34 cellular contexts compared by ENCODE assay signal in genomic region chr2:23128684-23129292, GRCh38.
"Had no signal": no experiment of that assay in that cellular context is flagged by ENCODE, and none has a peak within 500 bp of the region (broad histone marks: within the 10 kb centered on the region; RNA-seq: fewer than 3 reads in every experiment).

No MANE protein-coding gene starts in this region.

- H3K9me3 ChIP-seq: MG63 had no signal

- DNase-seq: Karpas-422, Kasumi-1, MG63, MM.1S, MV-4-11, NCI-H1048, NCI-H1092, NCI-H1092 treated with DMSO at 0.1 percent for 48 hours, NCI-H1105, NCI-H1105 treated with DMSO at 0.1 percent for 48 hours, NCI-H1417, NCI-H1417 treated with DMSO at 0.1 percent for 48 hours, NCI-H1436, NCI-H1436 treated with DMSO at 0.1 percent for 48 hours, NCI-H146, NCI-H1694, NCI-H1694 treated with DMSO at 0.1 percent for 48 hours, NCI-H187, NCI-H187 treated with DMSO at 0.1 percent for 48 hours, NCI-H1930, NCI-H2029, NCI-H2029 treated with DMSO at 0.1 percent for 48 hours, NCI-H2081, NCI-H2081 treated with DMSO at 0.1 percent for 48 hours, NCI-H2107, NCI-H2171, NCI-H2171 treated with DMSO at 0.1 percent for 48 hours, NCI-H2227 treated with DMSO at 0.1 percent for 48 hours, NCI-H226, NCI-H345, NCI-H446, NCI-H446 treated with DMSO at 0.1 percent for 48 hours, NCI-H510A had no signal

- H3K9ac ChIP-seq: KMS-11 had no signal

- H3K4me3 ChIP-seq: MG63 had no signal

- H3K36me3 ChIP-seq: MG63 had no signal

- H3K4me2 ChIP-seq: KMS-11 had no signal

- H3K27me3 ChIP-seq: MG63 had no signal

- H3K27ac ChIP-seq: KMS-11 had no signal
